In genomic region chr14:50897658-50898175, GRCh38 we compare ENCODE assay signal across 23 cellular contexts. TPM values are rescaled to one million over a fixed set of nuclear protein-coding genes. Genes with fewer than 3 reads are reported as not detected.
DNase-seq lines count a peak whose midpoint lies in the region; ATAC-seq and TF ChIP-seq lines count a peak whose summit lies in the region.
"Had no signal": no experiment of that assay in that cellular context is flagged by ENCODE, and none has a peak within 500 bp of the region (broad histone marks: within the 10 kb centered on the region; RNA-seq: fewer than 3 reads in every experiment).

No MANE protein-coding gene starts in this region.

- no peak overlapping the region for H2AFZ ChIP-seq in OCI-LY1 (ENCODE audit: low read length)

- H4K20me1 ChIP-seq in OCI-LY1 (ENCODE audit: insufficient read depth, low read length) = no peaks in the 10 kb centered on the region
- H4K20me1 ChIP-seq: BLaER1 had no signal

- no peak for TF ChIP-seq CTCF in OCI-LY1 (IDR thresholded peaks at IDR 0.05; ENCODE audit: low read length)
- no peak for TF ChIP-seq CTCF in esophagus squamous epithelium (IDR thresholded peaks at IDR 0.05)
- no peak for TF ChIP-seq CTCF in brain microvascular endothelial cell (IDR thresholded peaks at IDR 0.05; ENCODE audit: low read depth, low read length, missing control alignments)

- H3K27ac ChIP-seq in OCI-LY1 (ENCODE audit: low read depth, low read length, poor library complexity, severe bottlenecking) = peak overlapping the region; percentile 4
- peak overlapping the region in 3 of 4 donors; percentile 12 to 90 (median 48) for H3K27ac ChIP-seq in esophagus squamous epithelium
- H3K27ac ChIP-seq in brain microvascular endothelial cell = no peak overlapping the region
- H3K27ac ChIP-seq: 22Rv1, BLaER1 had no signal

- H3F3A ChIP-seq in OCI-LY1 (ENCODE audit: insufficient read depth, low read length) = no peaks in the 10 kb centered on the region

- H3K79me2 ChIP-seq in OCI-LY1 (ENCODE audit: insufficient read depth, low read length) = no peaks in the 10 kb centered on the region

- H3K4me1 ChIP-seq in ES-I3 (ENCODE audit: insufficient read depth, low read length) (peaks cover 20% of the 10 kb centered on the region), OCI-LY1 (ENCODE audit: insufficient read depth, low read length, severe bottlenecking) (peaks cover 28% of the 10 kb centered on the region), esophagus squamous epithelium (peaks cover 0 to 24% (median 0%) of the 10 kb centered on the region in 3 donors)
- H3K4me1 ChIP-seq: BLaER1, HAP-1 had no signal

- TF ChIP-seq POLR2A in esophagus squamous epithelium (IDR thresholded peaks at IDR 0.05) = no peak

- no peak overlapping the region for H3K4me2 ChIP-seq in OCI-LY1 (ENCODE audit: low read length)
- H3K4me2 ChIP-seq: BLaER1 had no signal

- H3K9me3 ChIP-seq in ES-I3 (ENCODE audit: control insufficient read depth, insufficient read depth, low read length) (no peaks in the 10 kb centered on the region), OCI-LY1 (ENCODE audit: low read length) (no peaks in the 10 kb centered on the region), esophagus squamous epithelium (no peaks in the 10 kb centered on the region), iPS-18c (ENCODE audit: control insufficient read depth, insufficient read depth, low read length) (no peaks in the 10 kb centered on the region)
- H3K9me3 ChIP-seq: BLaER1, HAP-1 had no signal

- H3K9me2 ChIP-seq in OCI-LY1 (ENCODE audit: low read depth, low read length) = no peaks in the 10 kb centered on the region

- no peak for DNase-seq in esophagus squamous epithelium (lab: John Stamatoyannopoulos, UW)
- DNase-seq in brain microvascular endothelial cell = no peak
- no peak for DNase-seq in activated CD4-positive, CD25-positive, alpha-beta regulatory T cell treated with anti-CD3 and anti-CD28 coated beads, Interleukin-2, amount 50 U/mL, for 72 hours
- DNase-seq: ACHN; CD4-positive, alpha-beta T cell; COR-L47; DMS79; Kasumi-1; NCI-H1417; NCI-H1694 treated with DMSO at 0.1 percent for 48 hours; NCI-H446; NCI-H526; PC-3; SHP77 treated with DMSO at 0.1 percent for 48 hours had no signal

- intact Hi-C loops in esophagus squamous epithelium (cut with DNase I) = no loop called here

- H3K9ac ChIP-seq in ES-I3 (ENCODE audit: low read depth, low read length) = peak overlapping the region; percentile 53
- no peak overlapping the region for H3K9ac ChIP-seq in OCI-LY1 (ENCODE audit: low read length)
- H3K9ac ChIP-seq: BLaER1 had no signal

- in situ Hi-C loops in brain microvascular endothelial cell (cut with HindIII; ENCODE audit: low pct_ligation_motif_present, low sequenced_read_pairs) = no loop called here

- ATAC-seq in HG03460 (IDR thresholded peaks at IDR 0.05; ENCODE audit: unreplicated experiment) = no peak
- no peak for ATAC-seq in GM21723 (IDR thresholded peaks at IDR 0.05; ENCODE audit: unreplicated experiment)

- no peaks in the 10 kb centered on the region for H3K27me3 ChIP-seq in OCI-LY1 (ENCODE audit: insufficient read depth, low read length)
- H3K27me3 ChIP-seq in esophagus squamous epithelium = no peaks in the 10 kb centered on the region
- H3K27me3 ChIP-seq in brain microvascular endothelial cell (replicated peaks) = no peaks in the 10 kb centered on the region
- H3K27me3 ChIP-seq: BLaER1 had no signal

- 88 to 90% methylated on average over 6 of the region's 6 CpGs for WGBS in esophagus squamous epithelium, 2 donors

- H3K36me3 ChIP-seq in ES-I3 (ENCODE audit: insufficient read depth, low read length) (peaks cover 2% of the 10 kb centered on the region; the same call in 1 of the 2 replicates), OCI-LY1 (ENCODE audit: insufficient read depth, low read length) (no peaks in the 10 kb centered on the region), esophagus squamous epithelium (peaks cover 0 to 20% (median 0%) of the 10 kb centered on the region in 3 donors), brain microvascular endothelial cell (replicated peaks) (no peaks in the 10 kb centered on the region)
- H3K36me3 ChIP-seq: BLaER1 had no signal

- no peak overlapping the region for H3K4me3 ChIP-seq in OCI-LY1 (ENCODE audit: low read depth, low read length, poor library complexity, severe bottlenecking)
- H3K4me3 ChIP-seq in esophagus squamous epithelium = no peak overlapping the region
- H3K4me3 ChIP-seq in iPS-18c (ENCODE audit: insufficient read depth, low read depth, low read length) = peak overlapping the region; percentile 10; the same call in 1 of the 2 replicates
- H3K4me3 ChIP-seq in brain microvascular endothelial cell (ENCODE audit: low read depth, low read length) = no peak overlapping the region
- H3K4me3 ChIP-seq: BLaER1, HAP-1 had no signal

RNA-seq across cellular contexts. Expression of gene ABHD12B, which starts 25.9 kb away (rescaled TPM):
- total RNA-seq in esophagus squamous epithelium = under 1 TPM in 1 of 4 donors, not detected in 3; 0.53 TPM
- total RNA-seq: CD4-positive, alpha-beta T cell; MCF 10A; PC-3 had no signal

RNA-seq across cellular contexts. Expression of gene PYGL, which starts 46.6 kb away (rescaled TPM):
- 100 to 1,000 TPM in 2 of 4 donors, 10 to 100 TPM in 2; 69.7 to 158 (median 91.0) TPM for total RNA-seq in esophagus squamous epithelium
